In genomic region chr20:46358336-46359058, GRCh38 we compare ENCODE assay signal across 14 cellular contexts. TPM values are rescaled to one million over a fixed set of nuclear protein-coding genes. Genes with fewer than 3 reads are reported as not detected.
A peak's percentile ranks its signal among the peaks of the same experiment; 100 is the strongest.
DNase-seq lines count a peak whose midpoint lies in the region; ATAC-seq, FAIRE-seq and TF ChIP-seq lines count a peak whose summit lies in the region.
"Had no signal": no experiment of that assay in that cellular context is flagged by ENCODE, and none has a peak within 500 bp of the region (broad histone marks: within the 10 kb centered on the region; RNA-seq: fewer than 3 reads in every experiment).

No MANE protein-coding gene starts in this region.

- H3K9me3 ChIP-seq in OCI-LY3 (ENCODE audit: insufficient read depth, low read length) (no peaks in the 10 kb centered on the region), heart left ventricle (no peaks in the 10 kb centered on the region), skeletal muscle tissue (ENCODE audit: control insufficient read depth in 3 of 3, low read length in 3 of 3) (no peaks in the 10 kb centered on the region)

- no peak overlapping the region for H2AFZ ChIP-seq in OCI-LY3 (ENCODE audit: low read depth, low read length)

- H3K4me2 ChIP-seq in OCI-LY3 (ENCODE audit: low read length), result peak overlapping the region; percentile 74

- no peak for TF ChIP-seq POLR2A in heart left ventricle (IDR thresholded peaks at IDR 0.05)

- no peak overlapping the region for H3K4me3 Mint-ChIP-seq in activated naive CD4-positive, alpha-beta T cell treated with anti-CD3 and anti-CD28 coated beads, Interleukin-2, amount 50 U/mL, for 24 hours
- H3K4me3 Mint-ChIP-seq: T-helper 1 cell treated with Interleukin-12 subunit alpha and Interleukin-12 subunit beta and Interleukin-4 antibody, amounts not matched to agents 30 μg/mL and 1 μg/mL, for 36 hours had no signal

- FAIRE-seq in urothelium cell line (lab: Jason Lieb, UNC), result no peak

- 70 to 84% (median 80%) methylated on average over 15 to 19 of the region's 19 CpGs for WGBS in heart left ventricle, 4 donors

- H3K27ac ChIP-seq in OCI-LY3 (ENCODE audit: low read length) (0 out of 2 replicates have a peak overlapping the region, but pooled peaks have one; percentile 0), heart left ventricle (peak overlapping the region in 7 of 12 donors; percentile 12 to 70 (median 55)), skeletal muscle tissue (ENCODE audit: low read depth, low read length) (peak overlapping the region; percentile 19)

- H3K27me3 Mint-ChIP-seq in activated naive CD4-positive, alpha-beta T cell treated with anti-CD3 and anti-CD28 coated beads, Interleukin-2, amount 50 U/mL, for 24 hours, result no peaks in the 10 kb centered on the region

- peaks cover 33% of the 10 kb centered on the region for H3K79me2 ChIP-seq in OCI-LY3 (ENCODE audit: low read length)

- intact Hi-C loops in heart left ventricle (cut with DNase I), result loop anchor here in 1 of 10 donors (10.0 kb wide), 1 partner anchor 334 kb away; the partner anchor contains the start of gene SLC12A5

- peaks cover 10% of the 10 kb centered on the region for H3K36me3 Mint-ChIP-seq in activated naive CD4-positive, alpha-beta T cell treated with anti-CD3 and anti-CD28 coated beads, Interleukin-2, amount 50 U/mL, for 24 hours

- H3K4me1 ChIP-seq in OCI-LY3 (ENCODE audit: low read length) (peaks cover 31% of the 10 kb centered on the region), heart left ventricle (peaks cover 7 to 77% (median 58%) of the 10 kb centered on the region in 12 donors), skeletal muscle tissue (ENCODE audit: control insufficient read depth in 3 of 3, insufficient read depth in 3 of 3, low read length in 3 of 3) (peaks cover 52 to 70% (median 61%) of the 10 kb centered on the region in 3 donors)

- H3K9ac ChIP-seq in OCI-LY3 (ENCODE audit: low read length), result no peak overlapping the region
- H3K9ac ChIP-seq in skeletal muscle tissue (ENCODE audit: low read depth in 1 of 3, low read length in 3 of 3), result peak overlapping the region; percentile 33 to 71 (median 46)

- H3K4me3 ChIP-seq in OCI-LY3 (ENCODE audit: low read length) (peak overlapping the region; percentile 56; the same call in 1 of the 2 replicates), heart left ventricle (peak overlapping the region in 2 of 12 donors; percentile 13 to 15), skeletal muscle tissue (ENCODE audit: low read length in 3 of 3) (no peak overlapping the region)

- H3K27ac Mint-ChIP-seq in activated naive CD4-positive, alpha-beta T cell treated with anti-CD3 and anti-CD28 coated beads, Interleukin-2, amount 50 U/mL, for 24 hours, result peak overlapping the region; percentile 36
- H3K27ac Mint-ChIP-seq: T-helper 1 cell treated with Interleukin-12 subunit alpha and Interleukin-12 subunit beta and Interleukin-4 antibody, amounts not matched to agents 30 μg/mL and 1 μg/mL, for 36 hours had no signal

- H3K27me3 ChIP-seq in OCI-LY3 (ENCODE audit: low read depth, low read length), result no peaks in the 10 kb centered on the region
- H3K27me3 ChIP-seq in heart left ventricle, result no peaks in the 10 kb centered on the region
- H3K27me3 ChIP-seq in skeletal muscle tissue (ENCODE audit: control insufficient read depth in 3 of 3, insufficient read depth in 3 of 3, low read length in 3 of 3), result no peaks in the 10 kb centered on the region

- H3K4me1 Mint-ChIP-seq in activated naive CD4-positive, alpha-beta T cell treated with anti-CD3 and anti-CD28 coated beads, Interleukin-2, amount 50 U/mL, for 24 hours, result peaks cover 75% of the 10 kb centered on the region

- peak in 3 of 4 donors; percentile 14 to 41 (median 37) for ATAC-seq in heart left ventricle

- no peak for DNase-seq in activated naive CD4-positive, alpha-beta T cell (lab: John Stamatoyannopoulos, UW)
- DNase-seq in heart left ventricle (no peak), urothelium cell line (ENCODE audit: low spot score) (no peak), inferior parietal cortex (ENCODE audit: extremely low spot score) (no peak)
- no peak for DNase-seq in stimulated activated CD4-positive, alpha-beta T cell treated with anti-CD3 and anti-CD28 coated beads, Interleukin-12 subunit alpha, Interleukin-12 subunit beta, amount 100 ng/mL, for 4 hours
- DNase-seq: ACHN; activated naive CD4-positive, alpha-beta T cell treated with Interleukin-2 at 50 U/mL for 16 hours; COR-L47; effector memory CD4-positive, alpha-beta T cell; NCI-H1092 had no signal

- H3K36me3 ChIP-seq in OCI-LY3 (replicated peaks; ENCODE audit: low read depth, low read length) (peaks cover 21% of the 10 kb centered on the region), heart left ventricle (peaks cover 0 to 31% (median 5%) of the 10 kb centered on the region in 9 donors), skeletal muscle tissue (ENCODE audit: control insufficient read depth in 3 of 3, insufficient read depth in 3 of 3, low read length in 3 of 3) (peaks cover 8 to 19% (median 9%) of the 10 kb centered on the region in 3 donors)

- no peak for TF ChIP-seq CTCF in OCI-LY3 (IDR thresholded peaks at IDR 0.05; ENCODE audit: low read depth, low read length)
- TF ChIP-seq CTCF in heart left ventricle (IDR thresholded peaks at IDR 0.05), result no peak

- no peaks in the 10 kb centered on the region for H3K9me3 Mint-ChIP-seq in activated naive CD4-positive, alpha-beta T cell treated with anti-CD3 and anti-CD28 coated beads, Interleukin-2, amount 50 U/mL, for 24 hours
- H3K9me3 Mint-ChIP-seq: T-helper 1 cell treated with Interleukin-12 subunit alpha and Interleukin-12 subunit beta and Interleukin-4 antibody, amounts not matched to agents 30 μg/mL and 1 μg/mL, for 36 hours had no signal

- peaks cover 60% of the 10 kb centered on the region for H4K20me1 ChIP-seq in OCI-LY3 (ENCODE audit: insufficient read depth, low read length)

RNA-seq across cellular contexts. Expression of gene ELMO2, which starts 47.9 kb away (rescaled TPM):
- total RNA-seq in heart left ventricle, result 10 to 100 TPM; 22.7 to 57.5 (median 34.5) TPM
- polyA plus RNA-seq in heart left ventricle, result 10 to 100 TPM; 14.6 to 29.0 TPM
- total RNA-seq in skeletal muscle tissue, result 24.5 TPM

RNA-seq across cellular contexts. Expression of gene CDH22, which starts 50.2 kb away (rescaled TPM):
- under 1 TPM; 0.13 to 0.90 (median 0.50) TPM for total RNA-seq in heart left ventricle
- under 1 TPM; 0.03 to 0.42 TPM for polyA plus RNA-seq in heart left ventricle
- 0.52 TPM for total RNA-seq in skeletal muscle tissue

Comparison
In these comparisons a context has a peak if more than half of its experiments do, and no peak if none do; other contexts are left out.
1. H3K27ac ChIP-seq: peak in every context shown above with its lines; median percentile 55 in heart left ventricle; 19 in skeletal muscle tissue; 0 in OCI-LY3.